29 cellular contexts compared by ENCODE assay signal in genomic region chrX:137569470-137569891, GRCh38. TPM values are rescaled to one million over a fixed set of nuclear protein-coding genes. Genes with fewer than 3 reads are reported as not detected.
DNase-seq lines count a peak whose midpoint lies in the region; ATAC-seq, FAIRE-seq and TF ChIP-seq lines count a peak whose summit lies in the region.
"Had no signal": no experiment of that assay in that cellular context is flagged by ENCODE, and none has a peak within 500 bp of the region (broad histone marks: within the 10 kb centered on the region; RNA-seq: fewer than 3 reads in every experiment).

No MANE protein-coding gene starts in this region.

- H3K27me3 Mint-ChIP-seq in activated naive CD4-positive, alpha-beta T cell treated with anti-CD3 and anti-CD28 coated beads, Interleukin-2, amount 10 ng/mL, durations not matched to agents 7 days and 5 days, result peaks cover 81% of the 10 kb centered on the region

- H3K4ac ChIP-seq in mesenchymal stem cell (ENCODE audit: low read depth in 1 of 2, low read length in 2 of 2), result no peak overlapping the region

- H3K4me3 ChIP-seq in choroid plexus epithelial cell (ENCODE audit: low read depth, low read length) (peak overlapping the region; percentile 68), mesenchymal stem cell (ENCODE audit: insufficient read depth in 1 of 2, low read depth in 1 of 2, low read length in 2 of 2) (no peak overlapping the region), suprapubic skin (peak overlapping the region; percentile 16), kidney (ENCODE audit: low read length in 2 of 2) (no peak overlapping the region)
- H3K4me3 ChIP-seq: A549, esophagus muscularis mucosa had no signal

- H3K27ac Mint-ChIP-seq in activated naive CD4-positive, alpha-beta T cell treated with anti-CD3 and anti-CD28 coated beads, Interleukin-2, amount 10 ng/mL, durations not matched to agents 7 days and 5 days, result peak overlapping the region; percentile 24
- H3K27ac Mint-ChIP-seq: memory B cell had no signal

- no peak overlapping the region for H2AK5ac ChIP-seq in mesenchymal stem cell (ENCODE audit: low read length, severe bottlenecking)

- CTCF ChIA-PET in activated naive CD4-positive, alpha-beta T cell treated with anti-CD3 and anti-CD28 coated beads, Interleukin-2, amount 10 ng/mL, durations not matched to agents 7 days and 5 days (lab: Charles Lee), result no interaction called here

- no peak overlapping the region for H3K4me3 Mint-ChIP-seq in activated naive CD4-positive, alpha-beta T cell treated with anti-CD3 and anti-CD28 coated beads, Interleukin-2, amount 10 ng/mL, durations not matched to agents 7 days and 5 days
- H3K4me3 Mint-ChIP-seq: activated CD4-positive, alpha-beta memory T cell treated with anti-CD3 and anti-CD28 coated beads, Interleukin-2, amount 10 ng/mL, durations not matched to agents 7 days and 5 days; memory B cell had no signal

- H3K79me1 ChIP-seq in mesenchymal stem cell (replicated peaks; ENCODE audit: low read length, poor library complexity, severe bottlenecking), result no peaks in the 10 kb centered on the region

- no peak overlapping the region for H2AFZ ChIP-seq in mesenchymal stem cell (ENCODE audit: low read depth, low read length)

- H3K9ac ChIP-seq in mesenchymal stem cell (ENCODE audit: low read length) (no peak overlapping the region), kidney (ENCODE audit: low read length in 2 of 2) (no peak overlapping the region)

- WGBS in mesenchymal stem cell, result 2% methylated on average over 12 of the region's 16 CpGs
- WGBS in suprapubic skin, result 35% methylated on average over 16 of the region's 16 CpGs

- peaks cover 5% of the 10 kb centered on the region for H3K36me3 Mint-ChIP-seq in activated naive CD4-positive, alpha-beta T cell treated with anti-CD3 and anti-CD28 coated beads, Interleukin-2, amount 10 ng/mL, durations not matched to agents 7 days and 5 days
- H3K36me3 Mint-ChIP-seq: memory B cell had no signal

- TF ChIP-seq CTCF in choroid plexus epithelial cell (conservative IDR thresholded peaks at IDR 0.05; ENCODE audit: low read depth, low read length), result no peak
- TF ChIP-seq CTCF in suprapubic skin (IDR thresholded peaks at IDR 0.05), result no peak
- no peak for TF ChIP-seq CTCF in kidney (IDR thresholded peaks at IDR 0.05; ENCODE audit: borderline replicate concordance, extremely low read depth, insufficient read depth)

- intact Hi-C loops in kidney (cut with DNase I), result no loop called here

- H3K9me3 ChIP-seq in mesenchymal stem cell (ENCODE audit: control insufficient read depth, low read length) (peaks cover 4% of the 10 kb centered on the region), suprapubic skin (no peaks in the 10 kb centered on the region), kidney (ENCODE audit: control insufficient read depth in 1 of 2, low read length in 2 of 2) (no peaks in the 10 kb centered on the region)
- H3K9me3 ChIP-seq: A549, esophagus muscularis mucosa had no signal

- no peak for ATAC-seq in HG02870 (IDR thresholded peaks at IDR 0.05; ENCODE audit: unreplicated experiment)
- ATAC-seq: A549; HepG2; left colon; naive thymus-derived CD8-positive, alpha-beta T cell had no signal

- no peak overlapping the region for H4K8ac ChIP-seq in mesenchymal stem cell (ENCODE audit: low read length)

- no peak overlapping the region for H2BK12ac ChIP-seq in mesenchymal stem cell (ENCODE audit: low read length in 2 of 2)

- H3K4me1 ChIP-seq in mesenchymal stem cell (ENCODE audit: control insufficient read depth, insufficient read depth, low read depth, low read length) (peaks cover 15% of the 10 kb centered on the region), suprapubic skin (peaks cover 28% of the 10 kb centered on the region), kidney (ENCODE audit: control insufficient read depth in 1 of 2, insufficient read depth in 1 of 2, low read depth in 1 of 2, low read length in 2 of 2) (peaks cover 0 to 5% of the 10 kb centered on the region in 2 donors)
- H3K4me1 ChIP-seq: A549 had no signal

- H2BK5ac ChIP-seq in mesenchymal stem cell (ENCODE audit: low read depth, low read length, poor library complexity, severe bottlenecking), result no peak overlapping the region

- peaks cover 4% of the 10 kb centered on the region for H3K9me3 Mint-ChIP-seq in activated naive CD4-positive, alpha-beta T cell treated with anti-CD3 and anti-CD28 coated beads, Interleukin-2, amount 10 ng/mL, durations not matched to agents 7 days and 5 days
- H3K9me3 Mint-ChIP-seq: memory B cell had no signal

- FAIRE-seq in kidney (lab: Jason Lieb, UNC), result no peak
- FAIRE-seq: A549, frontal cortex, GM19239, HepG2, urothelium cell line had no signal

- no peak overlapping the region for H3K23ac ChIP-seq in mesenchymal stem cell (ENCODE audit: low read length in 2 of 2)

- no peak overlapping the region for H3K27ac ChIP-seq in mesenchymal stem cell (ENCODE audit: low read length, poor library complexity, severe bottlenecking)
- no peak overlapping the region for H3K27ac ChIP-seq in suprapubic skin
- no peak overlapping the region for H3K27ac ChIP-seq in kidney (ENCODE audit: low read depth in 2 of 2, low read length in 2 of 2)
- H3K27ac ChIP-seq: A549, esophagus muscularis mucosa had no signal

- no peak overlapping the region for H4K91ac ChIP-seq in mesenchymal stem cell (ENCODE audit: low read length)

- no peak overlapping the region for H2BK120ac ChIP-seq in mesenchymal stem cell (ENCODE audit: low read depth, low read length)

- TF ChIP-seq EP300 in suprapubic skin (IDR thresholded peaks at IDR 0.05), result no peak

- H2BK15ac ChIP-seq in mesenchymal stem cell (ENCODE audit: low read depth, poor library complexity, severe bottlenecking), result no peak overlapping the region

- H3K4me2 ChIP-seq in mesenchymal stem cell (ENCODE audit: low read length, poor library complexity, severe bottlenecking), result peak overlapping the region; percentile 3
- H3K4me2 ChIP-seq: A549 had no signal

- H3K14ac ChIP-seq in mesenchymal stem cell (ENCODE audit: low read length in 2 of 2), result no peak overlapping the region

- H3K18ac ChIP-seq in mesenchymal stem cell (ENCODE audit: low read depth in 1 of 2, low read length in 2 of 2), result no peak overlapping the region

- H3K36me3 ChIP-seq in mesenchymal stem cell (ENCODE audit: control insufficient read depth in 1 of 2, insufficient read depth in 2 of 2, low read depth in 1 of 2, low read length in 2 of 2), result no peaks in the 10 kb centered on the region
- H3K36me3 ChIP-seq in suprapubic skin, result no peaks in the 10 kb centered on the region
- no peaks in the 10 kb centered on the region for H3K36me3 ChIP-seq in kidney (ENCODE audit: control insufficient read depth in 1 of 2, insufficient read depth in 2 of 2, low read length in 2 of 2)
- H3K36me3 ChIP-seq: esophagus muscularis mucosa had no signal

- DNase-seq in activated naive CD4-positive, alpha-beta T cell treated with anti-CD3 and anti-CD28 coated beads, Interleukin-2, amount 10 ng/mL, durations not matched to agents 7 days and 5 days, result no peak
- no peak for DNase-seq in activated naive CD4-positive, alpha-beta T cell treated with anti-CD3 and anti-CD28 coated beads, Interleukin-2, amount 50 U/mL, for 16 hours
- DNase-seq in choroid plexus epithelial cell (ENCODE audit: low read depth) (no peak), mesenchymal stem cell (no peak), suprapubic skin (ENCODE audit: low spot score in 2 of 2) (no peak), SW480 (ENCODE audit: low spot score) (no peak), kidney (no peak)
- DNase-seq: activated CD4-positive, alpha-beta memory T cell treated with anti-CD3 and anti-CD28 coated beads, Interleukin-2, amount 10 ng/mL, durations not matched to agents 7 days and 5 days; activated CD4-positive, CD25-positive, alpha-beta regulatory T cell; activated T-cell treated with anti-CD3 and anti-CD28 coated beads for 4 hours; amniotic stem cell; central memory CD4-positive, alpha-beta T cell; DND-41; effector CD4-positive, alpha-beta T cell; hypothalamus; left colon; naive thymus-derived CD8-positive, alpha-beta T cell; NK-92 treated with Interleukin-12 subunit alpha and Interleukin-12 subunit beta, amount 100 ng/mL, for 24 hours; T-helper 9 cell had no signal

- no peak for TF ChIP-seq POLR2A in suprapubic skin (IDR thresholded peaks at IDR 0.05)

- peaks cover 8% of the 10 kb centered on the region for H3K4me1 Mint-ChIP-seq in activated naive CD4-positive, alpha-beta T cell treated with anti-CD3 and anti-CD28 coated beads, Interleukin-2, amount 10 ng/mL, durations not matched to agents 7 days and 5 days
- H3K4me1 Mint-ChIP-seq: memory B cell had no signal

- H3K27me3 ChIP-seq in mesenchymal stem cell (ENCODE audit: control insufficient read depth in 1 of 2, insufficient read depth in 1 of 2, low read length in 2 of 2), result peaks cover 56 to 66% of the 10 kb centered on the region in 2 experiments
- peaks cover 92% of the 10 kb centered on the region for H3K27me3 ChIP-seq in suprapubic skin

RNA-seq across cellular contexts. Expression of gene ZIC3, which starts 3.6 kb away (rescaled TPM):
- polyA plus RNA-seq in mesenchymal stem cell (2013, experiment 1 of 2), result not detected
- polyA plus RNA-seq in mesenchymal stem cell (2013, experiment 2 of 2), result not detected
- not detected for total RNA-seq in suprapubic skin
- not detected for total RNA-seq in kidney
- polyA plus RNA-seq in kidney (ENCODE audit: insufficient read depth, low read depth, low replicate concordance), result not detected
- total RNA-seq: activated CD4-positive, alpha-beta memory T cell treated with anti-CD3 and anti-CD28 coated beads, Interleukin-2, amount 10 ng/mL, durations not matched to agents 7 days and 5 days; esophagus muscularis mucosa; HepG2; left colon; naive thymus-derived CD8-positive, alpha-beta T cell; RPMI7951 had no signal
- polyA plus RNA-seq: A549; BJ; HepG2; naive thymus-derived CD8-positive, alpha-beta T cell had no signal

Comparison
In these comparisons a context has a peak if more than half of its experiments do, and no peak if none do; other contexts are left out.
1. H3K4me3 ChIP-seq: peak in choroid plexus epithelial cell (single experiment) and suprapubic skin (single experiment); none in mesenchymal stem cell (0 of 2) and kidney (0 of 2).